Comparison of ENCODE assay signal across 1 cellular context in the genomic region with DNA sequence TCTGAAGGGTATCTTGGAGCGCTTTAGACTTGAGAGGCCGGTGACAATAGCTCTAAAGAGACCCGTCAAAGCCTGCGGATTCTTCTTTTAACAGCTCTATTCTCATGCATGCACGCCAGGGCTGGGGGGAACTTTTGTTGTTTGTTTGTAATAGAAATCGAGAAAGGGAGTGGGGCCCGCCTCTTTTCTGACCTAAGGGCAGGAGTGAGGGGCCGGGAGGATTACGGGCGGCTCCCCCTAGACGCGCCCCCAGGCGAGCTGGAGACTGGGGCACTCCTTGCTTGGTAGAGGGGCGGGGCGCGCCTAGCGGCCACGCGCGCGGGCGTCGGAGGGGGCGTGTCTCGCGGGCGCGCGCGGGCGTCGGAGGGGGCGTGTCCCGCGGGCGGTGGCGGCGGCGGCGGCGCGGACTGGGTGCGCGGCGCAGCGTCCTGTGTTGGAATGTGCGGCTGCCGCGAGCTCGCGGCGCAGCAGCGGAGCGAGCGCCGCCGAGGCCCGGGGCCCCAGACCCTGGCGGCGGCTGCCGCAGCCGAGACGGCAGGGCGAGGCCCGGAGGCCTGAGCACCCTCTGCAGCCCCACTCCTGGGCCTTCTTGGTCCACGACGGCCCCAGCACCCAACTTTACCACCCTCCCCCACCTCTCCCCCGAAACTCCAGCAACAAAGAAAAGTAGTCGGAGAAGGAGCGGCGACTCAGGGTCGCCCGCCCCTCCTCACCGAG.
TF ChIP-seq lines count a peak whose summit lies in the region.

A gene with protein sequence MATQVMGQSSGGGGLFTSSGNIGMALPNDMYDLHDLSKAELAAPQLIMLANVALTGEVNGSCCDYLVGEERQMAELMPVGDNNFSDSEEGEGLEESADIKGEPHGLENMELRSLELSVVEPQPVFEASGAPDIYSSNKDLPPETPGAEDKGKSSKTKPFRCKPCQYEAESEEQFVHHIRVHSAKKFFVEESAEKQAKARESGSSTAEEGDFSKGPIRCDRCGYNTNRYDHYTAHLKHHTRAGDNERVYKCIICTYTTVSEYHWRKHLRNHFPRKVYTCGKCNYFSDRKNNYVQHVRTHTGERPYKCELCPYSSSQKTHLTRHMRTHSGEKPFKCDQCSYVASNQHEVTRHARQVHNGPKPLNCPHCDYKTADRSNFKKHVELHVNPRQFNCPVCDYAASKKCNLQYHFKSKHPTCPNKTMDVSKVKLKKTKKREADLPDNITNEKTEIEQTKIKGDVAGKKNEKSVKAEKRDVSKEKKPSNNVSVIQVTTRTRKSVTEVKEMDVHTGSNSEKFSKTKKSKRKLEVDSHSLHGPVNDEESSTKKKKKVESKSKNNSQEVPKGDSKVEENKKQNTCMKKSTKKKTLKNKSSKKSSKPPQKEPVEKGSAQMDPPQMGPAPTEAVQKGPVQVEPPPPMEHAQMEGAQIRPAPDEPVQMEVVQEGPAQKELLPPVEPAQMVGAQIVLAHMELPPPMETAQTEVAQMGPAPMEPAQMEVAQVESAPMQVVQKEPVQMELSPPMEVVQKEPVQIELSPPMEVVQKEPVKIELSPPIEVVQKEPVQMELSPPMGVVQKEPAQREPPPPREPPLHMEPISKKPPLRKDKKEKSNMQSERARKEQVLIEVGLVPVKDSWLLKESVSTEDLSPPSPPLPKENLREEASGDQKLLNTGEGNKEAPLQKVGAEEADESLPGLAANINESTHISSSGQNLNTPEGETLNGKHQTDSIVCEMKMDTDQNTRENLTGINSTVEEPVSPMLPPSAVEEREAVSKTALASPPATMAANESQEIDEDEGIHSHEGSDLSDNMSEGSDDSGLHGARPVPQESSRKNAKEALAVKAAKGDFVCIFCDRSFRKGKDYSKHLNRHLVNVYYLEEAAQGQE (plus strand): TSS at position 412 of the 717 bp plus-strand sequence. CDS start 2,739 bp downstream, outside the sequence.

TF ChIP-seq in HEK293, 187 proteins besides CTCF, POLR2A, EP300 and RAD21 (continued from another document):
- TF ChIP-seq ZBTB26 (tag by site-specific recombination; optimal IDR thresholded peaks at IDR 0.05) (peak; percentile 46), ZNF138 (tag by site-specific recombination; IDR thresholded peaks at IDR 0.05; ENCODE audit: borderline replicate concordance) (no peak), ZNF624 (tag by site-specific recombination; IDR thresholded peaks at IDR 0.05) (no peak), KLF10 (tag by site-specific recombination; IDR thresholded peaks at IDR 0.05) (peak; percentile 91), WT1 (tag by site-specific recombination; IDR thresholded peaks at IDR 0.05) (peak; percentile 83), GLIS1 (tag by site-specific recombination; IDR thresholded peaks at IDR 0.05) (peak; percentile 28), ZSCAN30 (tag by site-specific recombination; IDR thresholded peaks at IDR 0.05) (no peak), KLF1 (tag by site-specific recombination; IDR thresholded peaks at IDR 0.05) (peak; percentile 80)
- TF ChIP-seq, protein P1, sequence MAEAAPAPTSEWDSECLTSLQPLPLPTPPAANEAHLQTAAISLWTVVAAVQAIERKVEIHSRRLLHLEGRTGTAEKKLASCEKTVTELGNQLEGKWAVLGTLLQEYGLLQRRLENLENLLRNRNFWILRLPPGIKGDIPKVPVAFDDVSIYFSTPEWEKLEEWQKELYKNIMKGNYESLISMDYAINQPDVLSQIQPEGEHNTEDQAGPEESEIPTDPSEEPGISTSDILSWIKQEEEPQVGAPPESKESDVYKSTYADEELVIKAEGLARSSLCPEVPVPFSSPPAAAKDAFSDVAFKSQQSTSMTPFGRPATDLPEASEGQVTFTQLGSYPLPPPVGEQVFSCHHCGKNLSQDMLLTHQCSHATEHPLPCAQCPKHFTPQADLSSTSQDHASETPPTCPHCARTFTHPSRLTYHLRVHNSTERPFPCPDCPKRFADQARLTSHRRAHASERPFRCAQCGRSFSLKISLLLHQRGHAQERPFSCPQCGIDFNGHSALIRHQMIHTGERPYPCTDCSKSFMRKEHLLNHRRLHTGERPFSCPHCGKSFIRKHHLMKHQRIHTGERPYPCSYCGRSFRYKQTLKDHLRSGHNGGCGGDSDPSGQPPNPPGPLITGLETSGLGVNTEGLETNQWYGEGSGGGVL (tag by site-specific recombination; IDR thresholded peaks at IDR 0.05), result peak; percentile 51; the same call in 1 of the 2 replicates
